Comparison of ENCODE assay signal across 7 cellular contexts in genomic region chr3:111229301-111229700, GRCh38.
"Had no signal": no experiment of that assay in that cellular context is flagged by ENCODE, and none has a peak within 500 bp of the region (broad histone marks: within the 10 kb centered on the region; RNA-seq: fewer than 3 reads in every experiment).

No MANE protein-coding gene starts in this region.

- DNase-seq: GOT3, H7, IMR-90, KG1 had no signal

- H3K36me3 ChIP-seq: HAP-1 had no signal

- H3K4me3 ChIP-seq: HAP-1, K562 had no signal

- ATAC-seq: HCT116, K562 had no signal
